ENCODE assay signal across 1 cellular context in genomic region chr2:161004379-161004778, GRCh38.
TF ChIP-seq lines count a peak whose summit lies in the region.

No MANE protein-coding gene starts in this region.

TF ChIP-seq in H1, 55 proteins besides CTCF, POLR2A, EP300 and RAD21 (continued from another document):
- TF ChIP-seq, protein P1, sequence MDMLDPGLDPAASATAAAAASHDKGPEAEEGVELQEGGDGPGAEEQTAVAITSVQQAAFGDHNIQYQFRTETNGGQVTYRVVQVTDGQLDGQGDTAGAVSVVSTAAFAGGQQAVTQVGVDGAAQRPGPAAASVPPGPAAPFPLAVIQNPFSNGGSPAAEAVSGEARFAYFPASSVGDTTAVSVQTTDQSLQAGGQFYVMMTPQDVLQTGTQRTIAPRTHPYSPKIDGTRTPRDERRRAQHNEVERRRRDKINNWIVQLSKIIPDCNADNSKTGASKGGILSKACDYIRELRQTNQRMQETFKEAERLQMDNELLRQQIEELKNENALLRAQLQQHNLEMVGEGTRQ (IDR thresholded peaks at IDR 0.05; ENCODE audit: low read length): no peak
- TF ChIP-seq BACH1 (IDR thresholded peaks at IDR 0.05; ENCODE audit: low read length) (no peak), EGR1 (IDR thresholded peaks at IDR 0.05; ENCODE audit: borderline replicate concordance, low read depth, low read length) (no peak), MAX (IDR thresholded peaks at IDR 0.05) (no peak), SIX5 (IDR thresholded peaks at IDR 0.05; ENCODE audit: low read depth, low read length) (no peak), ATF2 (IDR thresholded peaks at IDR 0.05; ENCODE audit: low read length) (no peak), TAF7 (optimal IDR thresholded peaks at IDR 0.05; ENCODE audit: borderline replicate concordance, low read depth, low read length) (no peak), CREB1 (IDR thresholded peaks at IDR 0.05) (no peak), RFX5 (IDR thresholded peaks at IDR 0.05; ENCODE audit: borderline replicate concordance, low read depth, low read length) (no peak), CBX5 (IDR thresholded peaks at IDR 0.05; ENCODE audit: low read depth, low read length) (no peak), SP4 (IDR thresholded peaks at IDR 0.05; ENCODE audit: low read length) (no peak), GTF2F1 (IDR thresholded peaks at IDR 0.05; ENCODE audit: borderline replicate concordance, low read depth, low read length) (no peak), ASH2L (IDR thresholded peaks at IDR 0.05; ENCODE audit: low read length) (no peak), JUN (IDR thresholded peaks at IDR 0.05; ENCODE audit: low read depth, low read length) (no peak), MAFK (IDR thresholded peaks at IDR 0.05; ENCODE audit: low read depth, low read length) (no peak), TBP (IDR thresholded peaks at IDR 0.05; ENCODE audit: low read depth, low read length) (no peak)
